ENCODE assay signal across 12 cellular contexts in genomic region chrY:7275751-7276150, GRCh38.
A peak's percentile ranks its signal among the peaks of the same experiment; 100 is the strongest.
DNase-seq lines count a peak whose midpoint lies in the region; ATAC-seq and TF ChIP-seq lines count a peak whose summit lies in the region.
"Had no signal": no experiment of that assay in that cellular context is flagged by ENCODE, and none has a peak within 500 bp of the region (broad histone marks: within the 10 kb centered on the region; RNA-seq: fewer than 3 reads in every experiment).

No MANE protein-coding gene starts in this region.

- no peaks in the 10 kb centered on the region for H3K4me1 Mint-ChIP-seq in activated T-cell treated with anti-CD3 and anti-CD28 coated beads, Interleukin-2, amount 50 U/mL, for 72 hours (ENCODE audit: low read depth)
- peaks cover 32% of the 10 kb centered on the region for H3K4me1 Mint-ChIP-seq in endothelial cell (ENCODE audit: unreplicated experiment)
- H3K4me1 Mint-ChIP-seq in stimulated activated effector memory CD8-positive, alpha-beta T cell treated with anti-CD3 and anti-CD28 coated beads, Interleukin-12 subunit alpha, Interleukin-12 subunit beta, amount 100 ng/mL, for 72 hours = peaks cover 29% of the 10 kb centered on the region

- H3K9me3 Mint-ChIP-seq in activated T-cell treated with anti-CD3 and anti-CD28 coated beads, Interleukin-2, amount 50 U/mL, for 72 hours = no peaks in the 10 kb centered on the region
- H3K9me3 Mint-ChIP-seq in endothelial cell (ENCODE audit: unreplicated experiment) = no peaks in the 10 kb centered on the region
- H3K9me3 Mint-ChIP-seq in stimulated activated effector memory CD8-positive, alpha-beta T cell treated with anti-CD3 and anti-CD28 coated beads, Interleukin-12 subunit alpha, Interleukin-12 subunit beta, amount 100 ng/mL, for 72 hours = no peaks in the 10 kb centered on the region

- ATAC-seq in activated T-cell treated with anti-CD3 and anti-CD28 coated beads, Interleukin-2, amount 50 U/mL, for 72 hours (replicated peaks in 1 of 2) = no peak
- ATAC-seq in stimulated activated effector memory CD8-positive, alpha-beta T cell treated with anti-CD3 and anti-CD28 coated beads, Interleukin-12 subunit alpha, Interleukin-12 subunit beta, amount 100 ng/mL, for 72 hours = no peak
- no peak for ATAC-seq in GM21576 (IDR thresholded peaks at IDR 0.05; ENCODE audit: unreplicated experiment)
- ATAC-seq: left colon had no signal

- H3K27me3 Mint-ChIP-seq in activated T-cell treated with anti-CD3 and anti-CD28 coated beads, Interleukin-2, amount 50 U/mL, for 72 hours (ENCODE audit: low read depth) = no peaks in the 10 kb centered on the region
- peaks cover 5% of the 10 kb centered on the region for H3K27me3 Mint-ChIP-seq in endothelial cell (ENCODE audit: unreplicated experiment)

- no peaks in the 10 kb centered on the region for H3K4me1 ChIP-seq in SJCRH30

- H3K36me3 Mint-ChIP-seq in activated T-cell treated with anti-CD3 and anti-CD28 coated beads, Interleukin-2, amount 50 U/mL, for 72 hours (ENCODE audit: insufficient read depth in 2 of 2) = peaks cover 0 to 10% of the 10 kb centered on the region in 2 donors
- peaks cover 8% of the 10 kb centered on the region for H3K36me3 Mint-ChIP-seq in endothelial cell (ENCODE audit: low read depth, unreplicated experiment)
- peaks cover 51% of the 10 kb centered on the region for H3K36me3 Mint-ChIP-seq in stimulated activated effector memory CD8-positive, alpha-beta T cell treated with anti-CD3 and anti-CD28 coated beads, Interleukin-12 subunit alpha, Interleukin-12 subunit beta, amount 100 ng/mL, for 72 hours

- H3K27me3 ChIP-seq in SJCRH30 = no peaks in the 10 kb centered on the region

- no peak for TF ChIP-seq CTCF in endothelial cell (IDR thresholded peaks at IDR 0.05; ENCODE audit: unreplicated experiment)

- H3K4me3 ChIP-seq in SJCRH30 = peak overlapping the region; percentile 63

- H3K4me3 Mint-ChIP-seq in activated T-cell treated with anti-CD3 and anti-CD28 coated beads, Interleukin-2, amount 50 U/mL, for 72 hours = peak overlapping the region in 1 of 2 donors; percentile 91
- peak overlapping the region; percentile 98 for H3K4me3 Mint-ChIP-seq in endothelial cell (ENCODE audit: unreplicated experiment)
- peak overlapping the region; percentile 88 for H3K4me3 Mint-ChIP-seq in stimulated activated effector memory CD8-positive, alpha-beta T cell treated with anti-CD3 and anti-CD28 coated beads, Interleukin-12 subunit alpha, Interleukin-12 subunit beta, amount 100 ng/mL, for 72 hours

- H3K9me3 ChIP-seq in SJCRH30 (replicated peaks) = no peaks in the 10 kb centered on the region

- no peaks in the 10 kb centered on the region for H3K36me3 ChIP-seq in SJCRH30

- DNase-seq in activated T-cell treated with anti-CD3 and anti-CD28 coated beads, Interleukin-2, amount 50 U/mL, for 72 hours = no peak
- DNase-seq in activated T-cell treated with anti-CD3 and anti-CD28 coated beads, Interleukin-2, amount 50 U/mL, for 1 hour = no peak
- DNase-seq in SJCRH30 (no peak), endothelial cell (ENCODE audit: low spot score) (no peak), NCI-H446 (lab: John Stamatoyannopoulos, UW) (no peak), NCI-H128 (lab: John Stamatoyannopoulos, UW; ENCODE audit: unreplicated experiment) (no peak)
- DNase-seq in stimulated activated effector memory CD8-positive, alpha-beta T cell treated with anti-CD3 and anti-CD28 coated beads, Interleukin-12 subunit alpha, Interleukin-12 subunit beta, amount 100 ng/mL, for 72 hours (ENCODE audit: low spot score in 2 of 2) = no peak
- DNase-seq: AML-193, Karpas-422, left colon, NCI-H748 treated with DMSO at 0.1 percent for 48 hours had no signal

- no peak overlapping the region for H3K27ac ChIP-seq in SJCRH30

- peak overlapping the region; percentile 86 for H3K27ac Mint-ChIP-seq in activated T-cell treated with anti-CD3 and anti-CD28 coated beads, Interleukin-2, amount 50 U/mL, for 72 hours
- H3K27ac Mint-ChIP-seq in endothelial cell (ENCODE audit: unreplicated experiment) = peak overlapping the region; percentile 91
- H3K27ac Mint-ChIP-seq in stimulated activated effector memory CD8-positive, alpha-beta T cell treated with anti-CD3 and anti-CD28 coated beads, Interleukin-12 subunit alpha, Interleukin-12 subunit beta, amount 100 ng/mL, for 72 hours = peak overlapping the region; percentile 96
